Comparison of ENCODE assay signal across 8 cellular contexts in the genomic region with DNA sequence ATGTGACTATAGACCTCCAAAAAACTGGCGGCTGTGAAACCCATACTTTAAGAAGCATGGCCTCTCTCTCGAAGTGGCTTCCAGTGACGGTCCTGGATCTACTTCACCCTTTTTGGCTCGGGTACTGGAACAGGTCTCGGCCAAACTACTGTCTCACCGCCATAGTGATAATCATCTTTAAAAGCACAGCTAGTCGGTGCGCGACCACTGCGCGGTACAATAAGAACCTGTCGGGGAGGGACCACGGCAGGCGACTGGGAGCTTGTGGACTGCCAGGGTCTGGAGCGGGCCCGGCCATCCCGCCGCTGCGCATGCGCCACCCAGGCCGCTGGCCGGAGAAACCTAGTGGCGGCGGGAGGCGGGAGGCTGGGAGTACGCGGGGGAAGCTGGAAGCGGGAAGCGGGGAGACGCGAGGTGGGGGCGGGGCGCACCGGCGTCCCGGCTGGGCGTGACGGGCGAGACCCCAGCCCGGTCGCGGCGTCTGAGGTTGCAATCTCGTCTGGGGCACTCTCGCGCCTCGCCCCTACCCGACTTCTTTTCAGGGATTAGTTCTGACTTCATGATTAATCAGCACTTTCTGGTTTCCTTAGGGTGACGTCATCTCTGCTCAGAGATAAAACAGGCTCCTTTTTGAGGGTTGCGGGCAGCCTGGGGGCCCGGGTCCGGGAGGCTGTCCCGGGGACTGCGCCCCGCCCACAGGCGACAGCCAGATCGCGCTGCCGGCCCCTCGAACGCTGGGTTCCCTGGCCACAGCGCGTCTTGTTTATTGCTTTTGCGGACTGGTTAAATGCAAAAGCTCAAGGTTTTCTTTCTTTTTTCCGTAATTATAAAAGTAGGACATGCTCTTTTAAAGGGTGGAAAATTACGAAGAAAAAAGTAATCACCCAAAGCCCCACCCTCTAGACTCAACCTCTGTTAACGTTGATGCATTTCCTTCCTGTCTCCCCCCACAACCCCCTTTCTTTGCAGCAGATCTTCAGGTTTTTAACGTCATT.
A peak's percentile ranks its signal among the peaks of the same experiment; 100 is the strongest.
DNase-seq lines count a peak whose midpoint lies in the region; ATAC-seq and TF ChIP-seq lines count a peak whose summit lies in the region.

No MANE protein-coding gene starts in this region.

- H3K36me3 ChIP-seq in NT2/D1 (ENCODE audit: insufficient read depth, insufficient read length, low read length), result no peaks in the 10 kb centered on the region

- peak overlapping the region; percentile 57 for H3K9ac ChIP-seq in NT2/D1 (ENCODE audit: insufficient read length, low read depth)

- peaks cover 13% of the 10 kb centered on the region for H3K4me1 Mint-ChIP-seq in CD14-positive monocyte
- H3K4me1 Mint-ChIP-seq in endothelial cell (ENCODE audit: unreplicated experiment), result peaks cover 26% of the 10 kb centered on the region
- peaks cover 25% of the 10 kb centered on the region for H3K4me1 Mint-ChIP-seq in mesothelial cell of epicardium

- peak; percentile 68 for DNase-seq in CD14-positive monocyte (ENCODE audit: low spot score)
- DNase-seq in NT2/D1 (ENCODE audit: low read depth, low spot score), result peak; percentile 63
- DNase-seq in activated CD8-positive, alpha-beta memory T cell treated with anti-CD3 and anti-CD28 coated beads, Interleukin-2, amount 50 U/mL, for 4 hours, result peak; percentile 80
- DNase-seq in endothelial cell (ENCODE audit: low spot score), result peak; percentile 96
- DNase-seq in mesothelial cell of epicardium (ENCODE audit: low spot score in 2 of 2, unreplicated experiment in 2 of 2), result peak; percentile 85 to 94
- peak; percentile 71 for DNase-seq in stimulated activated CD8-positive, alpha-beta memory T cell treated with anti-CD3 and anti-CD28 coated beads, Interleukin-15, amount 100 ng/mL, for 4 hours (ENCODE audit: low read depth in 2 of 2)

- peak overlapping the region; percentile 36 for H3K4me3 ChIP-seq in NT2/D1 (ENCODE audit: insufficient read length, low read depth)

- ATAC-seq in GM19397 (IDR thresholded peaks at IDR 0.05; ENCODE audit: unreplicated experiment), result peak; percentile 81
- peak; percentile 79 for ATAC-seq in HG03565 (IDR thresholded peaks at IDR 0.05; ENCODE audit: unreplicated experiment)

- H3K4me3 Mint-ChIP-seq in CD14-positive monocyte (peak overlapping the region; percentile 84 to 93), endothelial cell (ENCODE audit: unreplicated experiment) (peak overlapping the region; percentile 74), mesothelial cell of epicardium (peak overlapping the region; percentile 63)

- peaks cover 0 to 3% (median 2%) of the 10 kb centered on the region in 3 donors for H3K27me3 Mint-ChIP-seq in CD14-positive monocyte (ENCODE audit: low read depth in 3 of 3)
- peaks cover 6% of the 10 kb centered on the region for H3K27me3 Mint-ChIP-seq in endothelial cell (ENCODE audit: unreplicated experiment)
- H3K27me3 Mint-ChIP-seq in mesothelial cell of epicardium (ENCODE audit: low read depth), result no peaks in the 10 kb centered on the region

- H3K27me3 ChIP-seq in NT2/D1 (ENCODE audit: insufficient read depth, insufficient read length), result peaks cover 4% of the 10 kb centered on the region

- no peaks in the 10 kb centered on the region for H3K36me3 Mint-ChIP-seq in CD14-positive monocyte
- H3K36me3 Mint-ChIP-seq in endothelial cell (ENCODE audit: low read depth, unreplicated experiment), result peaks cover 3% of the 10 kb centered on the region
- no peaks in the 10 kb centered on the region for H3K36me3 Mint-ChIP-seq in mesothelial cell of epicardium

- H3K9me3 Mint-ChIP-seq in CD14-positive monocyte, result peaks cover 0 to 2% (median 0%) of the 10 kb centered on the region in 7 donors
- H3K9me3 Mint-ChIP-seq in endothelial cell (ENCODE audit: unreplicated experiment), result no peaks in the 10 kb centered on the region
- H3K9me3 Mint-ChIP-seq in mesothelial cell of epicardium, result peaks cover 3% of the 10 kb centered on the region

- no peaks in the 10 kb centered on the region for H3K4me1 ChIP-seq in NT2/D1 (ENCODE audit: insufficient read depth, insufficient read length)

- intact Hi-C loops in CD14-positive monocyte (cut with micrococcal nuclease), result no loop called here

- H3K9me3 ChIP-seq in NT2/D1 (ENCODE audit: insufficient read depth, low read length), result no peaks in the 10 kb centered on the region

- H3K27ac Mint-ChIP-seq in CD14-positive monocyte, result peak overlapping the region; percentile 70 to 95 (median 88)
- peak overlapping the region; percentile 90 for H3K27ac Mint-ChIP-seq in endothelial cell (ENCODE audit: unreplicated experiment)
- peak overlapping the region; percentile 87 for H3K27ac Mint-ChIP-seq in mesothelial cell of epicardium

- TF ChIP-seq CTCF in CD14-positive monocyte (IDR thresholded peaks at IDR 0.05), result no peak
- no peak for TF ChIP-seq CTCF in endothelial cell (IDR thresholded peaks at IDR 0.05; ENCODE audit: unreplicated experiment)
- TF ChIP-seq CTCF in mesothelial cell of epicardium (IDR thresholded peaks at IDR 0.05; ENCODE audit: unreplicated experiment), result no peak

Comparison
In these comparisons a context has a peak if more than half of its experiments do, and no peak if none do; other contexts are left out.
1. Peak in every context shown above with its lines: DNase-seq, ATAC-seq and H3K4me3 ChIP-seq.